Comparison of ENCODE assay signal across 39 cellular contexts in genomic region chr7:99755085-99755484, GRCh38. TPM values are rescaled to one million over a fixed set of nuclear protein-coding genes. Genes with fewer than 3 reads are reported as not detected.
"Had no signal": no experiment of that assay in that cellular context is flagged by ENCODE, and none has a peak within 500 bp of the region (broad histone marks: within the 10 kb centered on the region; RNA-seq: fewer than 3 reads in every experiment).

No MANE protein-coding gene starts in this region.

- H3K36me3 ChIP-seq: adrenal gland, ascending aorta, brain microvascular endothelial cell, breast epithelium, cardiac muscle cell had no signal

- H3K27ac ChIP-seq: adrenal gland, ascending aorta, body of pancreas, brain microvascular endothelial cell, breast epithelium, cardiac muscle cell had no signal

- H3K4me3 ChIP-seq: adrenal gland, ascending aorta, body of pancreas, breast epithelium, cardiac muscle cell had no signal

- DNase-seq: activated effector memory CD4-positive, alpha-beta T cell treated with anti-CD3 and anti-CD28 coated beads, Interleukin-2, amount 50 U/mL, for 16 hours; activated effector memory CD4-positive, alpha-beta T cell treated with Interleukin-2 at 50 U/mL for 16 hours; activated gamma-delta T cell; activated gamma-delta T cell treated with Interleukin-2 at 50 U/mL for 16 hours; activated naive CD4-positive, alpha-beta T cell; activated naive CD4-positive, alpha-beta T cell treated with anti-CD3 and anti-CD28 coated beads for 36 hours; activated naive CD4-positive, alpha-beta T cell treated with anti-CD3 and anti-CD28 coated beads, Interleukin-2, amount 10 ng/mL, durations not matched to agents 7 days and 5 days; activated naive CD4-positive, alpha-beta T cell treated with anti-CD3 and anti-CD28 coated beads, Interleukin-2, amount 50 U/mL, for 16 hours; activated naive CD4-positive, alpha-beta T cell treated with Interleukin-2 at 50 U/mL for 16 hours; activated naive CD8-positive, alpha-beta T cell treated with anti-CD3 and anti-CD28 coated beads for 36 hours; activated naive CD8-positive, alpha-beta T cell treated with anti-CD3 and anti-CD28 coated beads, Interleukin-2, amount 10 ng/mL, durations not matched to agents 7 days and 5 days; activated naive CD8-positive, alpha-beta T cell treated with anti-CD3 and anti-CD28 coated beads, Interleukin-2, amount 50 U/mL, for 24 hours; activated T-cell treated with anti-CD3 and anti-CD28 coated beads, Interleukin-2, amount 50 U/mL, for 1 hour; activated T-cell treated with anti-CD3 and anti-CD28 coated beads, Interleukin-2, amount 50 U/mL, for 24 hours; activated T-cell treated with anti-CD3 and anti-CD28 coated beads, Interleukin-2, amount 50 U/mL, for 4 hours; activated T-cell treated with anti-CD3 and anti-CD28 coated beads, Interleukin-2, amount 50 U/mL, for 48 hours; activated T-cell treated with anti-CD3 and anti-CD28 coated beads, Interleukin-2, amount 50 U/mL, for 72 hours; adrenal gland; amniotic stem cell; amygdala; anterior cingulate cortex; aorta; body of pancreas; brain microvascular endothelial cell; caudate nucleus; central memory CD4-positive, alpha-beta T cell; cerebellar nuclear complex had no signal

- H3K27me3 ChIP-seq: adrenal gland, ascending aorta, body of pancreas, brain microvascular endothelial cell, breast epithelium, cardiac muscle cell had no signal

- FAIRE-seq: astrocyte, bronchial epithelial cell had no signal

- H3K9me3 ChIP-seq: adrenal gland, ascending aorta, body of pancreas, breast epithelium had no signal

- H3K4me1 ChIP-seq: ascending aorta, breast epithelium had no signal

- ATAC-seq: activated naive CD4-positive, alpha-beta T cell treated with anti-CD3 and anti-CD28 coated beads, Interleukin-2, amount 50 U/mL, for 72 hours; activated naive CD8-positive, alpha-beta T cell treated with anti-CD3 and anti-CD28 coated beads, Interleukin-2, amount 50 U/mL, for 24 hours; activated T-cell treated with anti-CD3 and anti-CD28 coated beads, Interleukin-2, amount 50 U/mL, for 4 hours; activated T-cell treated with anti-CD3 and anti-CD28 coated beads, Interleukin-2, amount 50 U/mL, for 72 hours; activated T-helper 17 cell treated with anti-CD3 and anti-CD28 coated beads, Interleukin-2, amount 50 U/mL, for 72 hours; body of pancreas had no signal

RNA-seq across cellular contexts. Expression of gene CYP3A7, which starts 20.1 kb away (rescaled TPM):
- total RNA-seq: activated naive CD4-positive, alpha-beta T cell treated with anti-CD3 and anti-CD28 coated beads for 36 hours; activated naive CD4-positive, alpha-beta T cell treated with anti-CD3 and anti-CD28 coated beads, Interleukin-2, amount 50 U/mL, for 72 hours; activated naive CD8-positive, alpha-beta T cell treated with anti-CD3 and anti-CD28 coated beads for 36 hours; activated naive CD8-positive, alpha-beta T cell treated with anti-CD3 and anti-CD28 coated beads, Interleukin-2, amount 10 ng/mL, durations not matched to agents 7 days and 5 days; activated T-cell treated with anti-CD3 and anti-CD28 coated beads, Interleukin-2, amount 50 U/mL, for 4 hours; activated T-cell treated with anti-CD3 and anti-CD28 coated beads, Interleukin-2, amount 50 U/mL, for 72 hours; activated T-helper 1 cell treated with anti-CD3 and anti-CD28 coated beads, Interleukin-12 subunit alpha, Interleukin-12 subunit beta, Interleukin-2, Interleukin-4 antibody, amounts not matched to agents 30 ng/mL and 10 ng/mL and 1 ng/mL, durations not matched to agents 14 hours and 24 hours and 36 hours; activated T-helper 17 cell treated with anti-CD3 and anti-CD28 coated beads, Interleukin-2, amount 50 U/mL, for 72 hours; activated T-helper 2 cell treated with anti-CD3 and anti-CD28 coated beads, Interferon-gamma antibody, Interleukin-2, Interleukin-4, amounts not matched to agents 10 μg/mL and 5 μg/mL and 100 μg/mL, durations not matched to agents 14 hours and 24 hours and 36 hours; aorta; ascending aorta; astrocyte; bronchial epithelial cell; cardiac muscle cell; cardiac septum; chondrocyte had no signal

RNA-seq across cellular contexts. Expression of gene CYP3A4, which starts 28.9 kb away (rescaled TPM):
- total RNA-seq: activated naive CD4-positive, alpha-beta T cell treated with anti-CD3 and anti-CD28 coated beads for 36 hours; activated naive CD8-positive, alpha-beta T cell treated with anti-CD3 and anti-CD28 coated beads for 36 hours; activated naive CD8-positive, alpha-beta T cell treated with anti-CD3 and anti-CD28 coated beads, Interleukin-2, amount 10 ng/mL, durations not matched to agents 7 days and 5 days; activated T-cell treated with anti-CD3 and anti-CD28 coated beads, Interleukin-2, amount 50 U/mL, for 72 hours; activated T-helper 1 cell treated with anti-CD3 and anti-CD28 coated beads, Interleukin-12 subunit alpha, Interleukin-12 subunit beta, Interleukin-2, Interleukin-4 antibody, amounts not matched to agents 30 ng/mL and 10 ng/mL and 1 ng/mL, durations not matched to agents 14 hours and 24 hours and 36 hours; activated T-helper 17 cell treated with anti-CD3 and anti-CD28 coated beads, Interleukin-2, amount 50 U/mL, for 72 hours; activated T-helper 2 cell treated with anti-CD3 and anti-CD28 coated beads, Interferon-gamma antibody, Interleukin-2, Interleukin-4, amounts not matched to agents 10 μg/mL and 5 μg/mL and 100 μg/mL, durations not matched to agents 14 hours and 24 hours and 36 hours; aorta; ascending aorta; astrocyte; bronchial epithelial cell; cardiac muscle cell; cardiac septum; cerebellum; chondrocyte had no signal
- polyA plus RNA-seq: cardiac muscle cell had no signal
